In the genomic region with DNA sequence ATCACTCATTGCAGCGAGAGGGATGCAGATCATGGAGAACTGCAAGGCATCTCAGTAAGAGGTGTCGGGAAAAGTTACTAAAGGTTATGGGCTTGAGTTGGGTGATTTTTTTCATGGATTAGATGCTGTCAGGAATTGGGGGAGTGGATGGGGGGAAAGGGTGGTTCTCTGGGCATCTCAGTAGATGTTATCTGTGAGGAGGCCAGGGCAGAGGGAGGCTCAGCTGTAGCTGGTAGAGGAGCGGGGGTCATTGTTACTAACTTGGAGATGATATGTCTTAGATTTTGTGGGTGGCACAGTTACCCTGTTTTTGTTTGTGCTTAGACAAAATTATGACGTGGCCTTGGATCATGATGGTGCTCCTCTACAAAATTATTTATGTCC, we compare ENCODE assay signal across 23 cellular contexts. TPM values are rescaled to one million over a fixed set of nuclear protein-coding genes. Genes with fewer than 3 reads are reported as not detected.
A peak's percentile ranks its signal among the peaks of the same experiment; 100 is the strongest.
DNase-seq lines count a peak whose midpoint lies in the region; ATAC-seq and TF ChIP-seq lines count a peak whose summit lies in the region.
"Had no signal": no experiment of that assay in that cellular context is flagged by ENCODE, and none has a peak within 500 bp of the region (broad histone marks: within the 10 kb centered on the region; RNA-seq: fewer than 3 reads in every experiment).

No MANE protein-coding gene starts in this region.

- no peak for TF ChIP-seq CTCF in VCaP (conservative IDR thresholded peaks at IDR 0.05)
- no peak for TF ChIP-seq CTCF in foreskin fibroblast (IDR thresholded peaks at IDR 0.05; ENCODE audit: low read depth, low read length)

- H3K36me3 Mint-ChIP-seq in IgD-negative memory B cell (peaks cover 2% of the 10 kb centered on the region), memory B cell (no peaks in the 10 kb centered on the region)
- no peaks in the 10 kb centered on the region for H3K36me3 Mint-ChIP-seq in activated naive CD4-positive, alpha-beta T cell treated with anti-CD3 and anti-CD28 coated beads for 36 hours (ENCODE audit: low read depth)

- H3K27me3 Mint-ChIP-seq in IgD-negative memory B cell (peaks cover 8% of the 10 kb centered on the region), memory B cell (no peaks in the 10 kb centered on the region)
- peaks cover 5% of the 10 kb centered on the region for H3K27me3 Mint-ChIP-seq in activated naive CD4-positive, alpha-beta T cell treated with anti-CD3 and anti-CD28 coated beads for 36 hours (ENCODE audit: low read depth)

- H3K4me1 Mint-ChIP-seq in IgD-negative memory B cell: peaks cover 18 to 28% (median 19%) of the 10 kb centered on the region in 3 donors
- H3K4me1 Mint-ChIP-seq in memory B cell: peaks cover 31% of the 10 kb centered on the region
- H3K4me1 Mint-ChIP-seq in activated naive CD4-positive, alpha-beta T cell treated with anti-CD3 and anti-CD28 coated beads for 36 hours (ENCODE audit: low read depth): peaks cover 22% of the 10 kb centered on the region

- H3K9me3 Mint-ChIP-seq in IgD-negative memory B cell: no peaks in the 10 kb centered on the region
- H3K9me3 Mint-ChIP-seq in memory B cell: no peaks in the 10 kb centered on the region
- no peaks in the 10 kb centered on the region for H3K9me3 Mint-ChIP-seq in activated naive CD4-positive, alpha-beta T cell treated with anti-CD3 and anti-CD28 coated beads for 36 hours
- H3K9me3 Mint-ChIP-seq: CD8-positive, alpha-beta memory T cell had no signal

- H3K4me3 Mint-ChIP-seq in IgD-negative memory B cell (peak overlapping the region; percentile 46 to 87 (median 72)), memory B cell (no peak overlapping the region)
- H3K4me3 Mint-ChIP-seq in activated naive CD4-positive, alpha-beta T cell treated with anti-CD3 and anti-CD28 coated beads for 36 hours: no peak overlapping the region

- no peak overlapping the region for H3K4me3 ChIP-seq in foreskin fibroblast (ENCODE audit: low read depth in 1 of 2, low read length in 2 of 2)
- H3K4me3 ChIP-seq: A549 had no signal

- ATAC-seq in memory B cell (ENCODE audit: low read depth): no peak
- no peak for ATAC-seq in sciatic nerve
- ATAC-seq: A549 had no signal

- H3K27ac ChIP-seq in VCaP: peak overlapping the region; percentile 73; the same call in 1 of the 2 replicates
- H3K27ac ChIP-seq: A549, C4-2B had no signal

- CTCF ChIA-PET in activated naive CD4-positive, alpha-beta T cell treated with anti-CD3 and anti-CD28 coated beads for 36 hours (lab: Charles Lee): interaction anchor here (1.5 kb wide), 1 partner anchor 33 kb away, joined by 8 read pairs; no protein-coding TSS in a partner anchor

- intact Hi-C loops in sciatic nerve (cut with DNase I): no loop called here
- intact Hi-C loops in activated naive CD4-positive, alpha-beta T cell treated with anti-CD3 and anti-CD28 coated beads for 36 hours (cut with micrococcal nuclease): no loop called here

- DNase-seq in memory B cell (ENCODE audit: low spot score in 2 of 2) (no peak), sciatic nerve (ENCODE audit: low spot score) (peak; percentile 27), foreskin fibroblast (no peak), COLO829 (ENCODE audit: low spot score) (no peak), SKM-1 treated with dmso at 0.1 percent for 144 hours (lab: John Stamatoyannopoulos, UW; ENCODE audit: unreplicated experiment) (no peak)
- no peak for DNase-seq in activated naive CD4-positive, alpha-beta T cell treated with anti-CD3 and anti-CD28 coated beads for 36 hours
- DNase-seq: AML-193; Calu3; CD8-positive, alpha-beta memory T cell; DMS79 treated with DMSO at 0.1 percent for 48 hours; HCEC 1CT; IMR-90; NCI-H1092 treated with DMSO at 0.1 percent for 48 hours; NCI-H1436; NCI-H187 treated with DMSO at 0.1 percent for 48 hours; NCI-H524; NCI-H748 treated with DMSO at 0.1 percent for 48 hours; NK-92 treated with Interleukin-12 subunit alpha and Interleukin-12 subunit beta, amount 100 ng/mL, for 24 hours; SHP77 treated with DMSO at 0.1 percent for 48 hours had no signal

- H3K27ac Mint-ChIP-seq in IgD-negative memory B cell: peak overlapping the region in 2 of 3 donors; percentile 24 to 79
- H3K27ac Mint-ChIP-seq in memory B cell: peak overlapping the region; percentile 54
- no peak overlapping the region for H3K27ac Mint-ChIP-seq in activated naive CD4-positive, alpha-beta T cell treated with anti-CD3 and anti-CD28 coated beads for 36 hours

RNA-seq across cellular contexts. Expression of a gene that starts 2.6 kb away (rescaled TPM):
- polyA plus RNA-seq in IgD-negative memory B cell: 35.7 TPM
- total RNA-seq in sciatic nerve: 85.6 TPM
- total RNA-seq in activated naive CD4-positive, alpha-beta T cell treated with anti-CD3 and anti-CD28 coated beads for 36 hours: 10 to 100 TPM; 34.5 to 36.7 TPM

Comparison
In these comparisons a context has a peak if more than half of its experiments do, and no peak if none do; other contexts are left out.
1. H3K4me3 Mint-ChIP-seq: peak in IgD-negative memory B cell (4 of 4); none in memory B cell (single experiment) and activated naive CD4-positive, alpha-beta T cell treated with anti-CD3 and anti-CD28 coated beads for 36 hours (single experiment).